In genomic region chr11:29272019-29272654, GRCh38 we compare ENCODE assay signal across 11 cellular contexts.
DNase-seq lines count a peak whose midpoint lies in the region; ATAC-seq and TF ChIP-seq lines count a peak whose summit lies in the region.
"Had no signal": no experiment of that assay in that cellular context is flagged by ENCODE, and none has a peak within 500 bp of the region (broad histone marks: within the 10 kb centered on the region; RNA-seq: fewer than 3 reads in every experiment).

No MANE protein-coding gene starts in this region.

- TF ChIP-seq CTCF in fibroblast of mammary gland (conservative IDR thresholded peaks at IDR 0.05; ENCODE audit: control insufficient read depth, insufficient read depth, low read depth, low read length) = peak; percentile 56

- no peaks in the 10 kb centered on the region for H3F3A ChIP-seq in GM23248 (ENCODE audit: insufficient read depth)

- intact Hi-C loops in sciatic nerve (cut with DNase I) = no loop called here

- no peaks in the 10 kb centered on the region for H3K36me3 ChIP-seq in GM23248 (ENCODE audit: low read depth)
- H3K36me3 ChIP-seq: tibial artery had no signal

- H3K9me3 Mint-ChIP-seq in natural killer cell treated with Interleukin-12 subunit alpha and Interleukin-12 subunit beta and Interleukin-15 and Interleukin-18, amount 100 ng/mL, for 72 hours = no peaks in the 10 kb centered on the region

- no peak overlapping the region for H3K4me2 ChIP-seq in GM23248 (ENCODE audit: unreplicated experiment)

- peak; percentile 59 for DNase-seq in GM23248
- DNase-seq in RPMI7951 (ENCODE audit: low read depth) = peak; percentile 48
- DNase-seq in fibroblast of mammary gland (ENCODE audit: low read depth) = peak; percentile 52
- DNase-seq in renal cortical epithelial cell (ENCODE audit: low read depth) = peak; percentile 48
- DNase-seq in natural killer cell treated with Interleukin-12 subunit alpha and Interleukin-12 subunit beta and Interleukin-15 and Interleukin-18, amount 100 ng/mL, for 72 hours (ENCODE audit: low spot score) = no peak
- no peak for DNase-seq in NCI-H526 (lab: John Stamatoyannopoulos, UW)
- no peak for DNase-seq in sciatic nerve (ENCODE audit: low spot score)
- DNase-seq: activated CD8-positive, alpha-beta T cell treated with anti-CD3 and anti-CD28 coated beads for 36 hours; amniotic stem cell; hypothalamus; tibial artery had no signal

- H3K4me3 ChIP-seq in GM23248 (no peak overlapping the region), fibroblast of mammary gland (ENCODE audit: control insufficient read depth, low read depth, low read length) (no peak overlapping the region)
- H3K4me3 ChIP-seq: tibial artery had no signal

- WGBS in GM23248 (ENCODE audit: low coverage in 1 of 2, low lambda C conversion rate in 2 of 2, missing lambda C conversion rate in 2 of 2), 2 experiments = 49 to 55% methylated on average over 5 of the region's 5 CpGs

- H3K9ac ChIP-seq in GM23248 = no peak overlapping the region

- H2AFZ ChIP-seq in GM23248 = 0 out of 2 replicates have a peak overlapping the region, but pooled peaks have one; percentile 17

- H3K4me1 ChIP-seq in GM23248 (ENCODE audit: insufficient read depth) = peaks cover 7% of the 10 kb centered on the region; the same call in 1 of the 2 replicates
- H3K4me1 ChIP-seq: tibial artery had no signal

- no peaks in the 10 kb centered on the region for H3K27me3 Mint-ChIP-seq in natural killer cell treated with Interleukin-12 subunit alpha and Interleukin-12 subunit beta and Interleukin-15 and Interleukin-18, amount 100 ng/mL, for 72 hours
- H3K27me3 Mint-ChIP-seq: activated CD8-positive, alpha-beta T cell treated with anti-CD3 and anti-CD28 coated beads for 36 hours had no signal

- in situ Hi-C loops in GM23248 (cut with MboI) = no loop called here

- no peaks in the 10 kb centered on the region for H3K9me2 ChIP-seq in GM23248 (ENCODE audit: insufficient read depth)

- H3K36me3 Mint-ChIP-seq in natural killer cell treated with Interleukin-12 subunit alpha and Interleukin-12 subunit beta and Interleukin-15 and Interleukin-18, amount 100 ng/mL, for 72 hours = no peaks in the 10 kb centered on the region

- H4K20me1 ChIP-seq in GM23248 (ENCODE audit: insufficient read depth) = no peaks in the 10 kb centered on the region

- H3K27ac Mint-ChIP-seq in natural killer cell treated with Interleukin-12 subunit alpha and Interleukin-12 subunit beta and Interleukin-15 and Interleukin-18, amount 100 ng/mL, for 72 hours = no peak overlapping the region
- H3K27ac Mint-ChIP-seq: activated CD8-positive, alpha-beta T cell treated with anti-CD3 and anti-CD28 coated beads for 36 hours had no signal

- H3K4me3 Mint-ChIP-seq in natural killer cell treated with Interleukin-12 subunit alpha and Interleukin-12 subunit beta and Interleukin-15 and Interleukin-18, amount 100 ng/mL, for 72 hours = no peak overlapping the region
- H3K4me3 Mint-ChIP-seq: activated CD8-positive, alpha-beta T cell treated with anti-CD3 and anti-CD28 coated beads for 36 hours had no signal

- ATAC-seq in natural killer cell treated with Interleukin-12 subunit alpha and Interleukin-12 subunit beta and Interleukin-15 and Interleukin-18, amount 100 ng/mL, for 72 hours = no peak
- ATAC-seq in sciatic nerve = no peak
- ATAC-seq: activated CD8-positive, alpha-beta T cell treated with anti-CD3 and anti-CD28 coated beads for 36 hours had no signal

- H3K4me1 Mint-ChIP-seq in natural killer cell treated with Interleukin-12 subunit alpha and Interleukin-12 subunit beta and Interleukin-15 and Interleukin-18, amount 100 ng/mL, for 72 hours (ENCODE audit: low read depth in 2 of 2) = no peaks in the 10 kb centered on the region

- no peaks in the 10 kb centered on the region for H3K79me2 ChIP-seq in GM23248 (ENCODE audit: insufficient read depth)

- no peaks in the 10 kb centered on the region for H3K27me3 ChIP-seq in GM23248 (replicated peaks; ENCODE audit: insufficient read depth)
- H3K27me3 ChIP-seq: tibial artery had no signal

- no peaks in the 10 kb centered on the region for H3K9me3 ChIP-seq in GM23248 (ENCODE audit: low read depth)
- H3K9me3 ChIP-seq: tibial artery had no signal

- no peak overlapping the region for H3K27ac ChIP-seq in GM23248
- H3K27ac ChIP-seq: tibial artery had no signal

Comparison
In these comparisons a context has a peak if more than half of its experiments do, and no peak if none do; other contexts are left out.
1. DNase-seq: peak in GM23248 (single experiment), RPMI7951 (single experiment), fibroblast of mammary gland (single experiment) and renal cortical epithelial cell (single experiment); none in natural killer cell treated with Interleukin-12 subunit alpha and Interleukin-12 subunit beta and Interleukin-15 and Interleukin-18, amount 100 ng/mL, for 72 hours (single experiment), NCI-H526 (0 of 2) and sciatic nerve (single experiment).